3 cellular contexts compared by ENCODE assay signal in genomic region chr15:59645812-59646211, GRCh38. TPM values are rescaled to one million over a fixed set of nuclear protein-coding genes. Genes with fewer than 3 reads are reported as not detected.
"Had no signal": no experiment of that assay in that cellular context is flagged by ENCODE, and none has a peak within 500 bp of the region (broad histone marks: within the 10 kb centered on the region; RNA-seq: fewer than 3 reads in every experiment).

No MANE protein-coding gene starts in this region.

RNA-seq across cellular contexts. Expression of gene GCNT3, which starts 34.2 kb away (rescaled TPM):
- total RNA-seq: subcutaneous adipose tissue, tibial nerve, urinary bladder had no signal
